Comparison of ENCODE assay signal across 1 cellular context in genomic region chr4:113574636-113575103, GRCh38.
TF ChIP-seq lines count a peak whose summit lies in the region.

No MANE protein-coding gene starts in this region.

TF ChIP-seq in SK-N-SH, 30 proteins besides CTCF, POLR2A, EP300 and RAD21 (continued from another document):
- TF ChIP-seq PBX3 (IDR thresholded peaks at IDR 0.05) (peak; percentile 23; the same call in 1 of the 2 replicates), JUND (IDR thresholded peaks at IDR 0.05) (peak; percentile 66; the same call in 1 of the 2 replicates), IRF3 (IDR thresholded peaks at IDR 0.05; ENCODE audit: low read depth, low read length) (no peak), ELF1 (IDR thresholded peaks at IDR 0.05) (no peak), RCOR1 (IDR thresholded peaks at IDR 0.05; ENCODE audit: low read length) (no peak), ZBTB33 (IDR thresholded peaks at IDR 0.05; ENCODE audit: borderline replicate concordance, low read depth) (no peak), POLR2AphosphoS5 (IDR thresholded peaks at IDR 0.05; ENCODE audit: low read depth, low read length) (no peak)
TF ChIP-seq in SK-N-SH: peak in this region for 6.
